ENCODE assay signal across 9 cellular contexts in genomic region chr14:81625343-81625742, GRCh38.
A peak's percentile ranks its signal among the peaks of the same experiment; 100 is the strongest.
DNase-seq lines count a peak whose midpoint lies in the region; ATAC-seq and TF ChIP-seq lines count a peak whose summit lies in the region.
"Had no signal": no experiment of that assay in that cellular context is flagged by ENCODE, and none has a peak within 500 bp of the region (broad histone marks: within the 10 kb centered on the region; RNA-seq: fewer than 3 reads in every experiment).

No MANE protein-coding gene starts in this region.

- no peaks in the 10 kb centered on the region for H3K9me3 ChIP-seq in BE2C
- no peaks in the 10 kb centered on the region for H3K9me3 ChIP-seq in parathyroid adenoma (ENCODE audit: control insufficient read depth, low read length)
- H3K9me3 ChIP-seq in T-helper 17 cell (ENCODE audit: control insufficient read depth, low read length, poor library complexity, severe bottlenecking) = no peaks in the 10 kb centered on the region

- H3K4me1 Mint-ChIP-seq in HFFc6 (ENCODE audit: low read depth) = no peaks in the 10 kb centered on the region
- no peaks in the 10 kb centered on the region for H3K4me1 Mint-ChIP-seq in T-cell
- H3K4me1 Mint-ChIP-seq in T-helper 17 cell = no peaks in the 10 kb centered on the region
- H3K4me1 Mint-ChIP-seq: naive B cell had no signal

- no peak overlapping the region for H3K9ac ChIP-seq in parathyroid adenoma

- TF ChIP-seq CTCF in BE2C (IDR thresholded peaks at IDR 0.05; ENCODE audit: low read depth, low read length) (peak; percentile 49), HFFc6 (IDR thresholded peaks at IDR 0.05) (peak; percentile 62; the same call in 1 of the 2 replicates), cardiac fibroblast (IDR thresholded peaks at IDR 0.05; ENCODE audit: low read depth, low read length) (no peak), parathyroid adenoma (IDR thresholded peaks at IDR 0.05) (peak; percentile 38)

- ATAC-seq in HG02759 (IDR thresholded peaks at IDR 0.05; ENCODE audit: unreplicated experiment) (no peak), T-cell (replicated peaks in 1 of 4) (no peak), T-helper 17 cell (no peak)

- H3K4me1 ChIP-seq in BE2C (no peaks in the 10 kb centered on the region), parathyroid adenoma (no peaks in the 10 kb centered on the region)

- H3K9me3 Mint-ChIP-seq in HFFc6 (peaks cover 10% of the 10 kb centered on the region), T-cell (no peaks in the 10 kb centered on the region)

- H3K36me3 ChIP-seq in BE2C (no peaks in the 10 kb centered on the region), parathyroid adenoma (ENCODE audit: control insufficient read depth, insufficient read depth, low read length) (no peaks in the 10 kb centered on the region)

- POLR2A ChIA-PET in T-cell (lab: Charles Lee) = no interaction called here

- H3K4me2 ChIP-seq in parathyroid adenoma (ENCODE audit: low read length) = no peak overlapping the region

- H3K79me2 ChIP-seq in parathyroid adenoma = no peaks in the 10 kb centered on the region

- H3K27me3 ChIP-seq in BE2C = no peaks in the 10 kb centered on the region
- no peaks in the 10 kb centered on the region for H3K27me3 ChIP-seq in parathyroid adenoma (ENCODE audit: control insufficient read depth, insufficient read depth, low read length)

- CTCF ChIA-PET in T-cell (lab: Charles Lee) = interaction anchor here in 1 of 2 donors (0.9 kb wide), 1 partner anchor 24 kb away, joined by 3 read pairs; no protein-coding TSS in a partner anchor

- no peaks in the 10 kb centered on the region for H3K36me3 Mint-ChIP-seq in HFFc6 (ENCODE audit: low read depth)
- H3K36me3 Mint-ChIP-seq in T-cell = no peaks in the 10 kb centered on the region
- no peaks in the 10 kb centered on the region for H3K36me3 Mint-ChIP-seq in T-helper 17 cell (ENCODE audit: low read depth)
- H3K36me3 Mint-ChIP-seq: naive B cell had no signal

- H3K27me3 Mint-ChIP-seq in HFFc6 (ENCODE audit: insufficient read depth) (no peaks in the 10 kb centered on the region), T-cell (peaks cover 4 to 13% of the 10 kb centered on the region in 2 donors), T-helper 17 cell (peaks cover 28% of the 10 kb centered on the region)

- DNase-seq in BE2C = no peak
- DNase-seq in HFFc6 = peak; percentile 8
- peak; percentile 26 to 81 for DNase-seq in NCI-H524 (lab: John Stamatoyannopoulos, UW)
- peak; percentile 4 to 20 for DNase-seq in cardiac fibroblast (ENCODE audit: low read depth in 2 of 2)
- no peak for DNase-seq in T-cell
- no peak for DNase-seq in T-helper 17 cell
- DNase-seq: naive B cell had no signal

- H3K4me3 Mint-ChIP-seq in HFFc6 (no peak overlapping the region), T-cell (no peak overlapping the region), T-helper 17 cell (no peak overlapping the region)
- H3K4me3 Mint-ChIP-seq: naive B cell had no signal

- H2AFZ ChIP-seq in parathyroid adenoma = no peak overlapping the region

- H3K4me3 ChIP-seq in BE2C (ENCODE audit: low read depth, low read length) = no peak overlapping the region
- no peak overlapping the region for H3K4me3 ChIP-seq in cardiac fibroblast (replicated peaks in 1 of 2; ENCODE audit: low read depth in 2 of 2, low read length in 2 of 2)
- no peak overlapping the region for H3K4me3 ChIP-seq in parathyroid adenoma (ENCODE audit: low read depth, low read length)

- H3K27ac Mint-ChIP-seq in HFFc6 (no peak overlapping the region), T-cell (no peak overlapping the region), T-helper 17 cell (no peak overlapping the region)
- H3K27ac Mint-ChIP-seq: naive B cell had no signal

- H3K27ac ChIP-seq in parathyroid adenoma = no peak overlapping the region

Comparison
In these comparisons a context has a peak if more than half of its experiments do, and no peak if none do; other contexts are left out.
1. DNase-seq: peak in HFFc6 (single experiment), NCI-H524 (2 of 2) and cardiac fibroblast (2 of 2); none in BE2C (single experiment), T-cell (0 of 34) and T-helper 17 cell (0 of 3).